15 cellular contexts compared by ENCODE assay signal in the genomic region with DNA sequence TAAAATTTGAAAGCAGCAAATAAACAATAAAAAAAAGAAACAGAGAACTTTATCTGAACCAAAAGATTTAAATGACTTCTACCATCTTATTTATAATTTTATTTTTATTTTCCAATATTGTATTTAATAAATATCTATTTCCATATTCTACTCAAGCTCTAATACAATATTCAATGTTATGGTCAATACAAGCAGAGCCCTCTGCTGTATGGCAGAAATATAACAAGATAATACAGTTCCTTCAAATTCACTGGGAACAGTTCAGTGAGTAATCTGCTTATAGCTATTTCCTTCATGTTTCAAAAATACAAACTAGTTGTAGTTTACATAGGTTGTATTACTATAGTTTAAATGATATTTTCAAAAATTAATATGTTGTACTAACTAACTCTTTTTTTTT.
DNase-seq lines count a peak whose midpoint lies in the region; ATAC-seq and TF ChIP-seq lines count a peak whose summit lies in the region.
"Had no signal": no experiment of that assay in that cellular context is flagged by ENCODE, and none has a peak within 500 bp of the region (broad histone marks: within the 10 kb centered on the region; RNA-seq: fewer than 3 reads in every experiment).

No MANE protein-coding gene starts in this region.

- peaks cover 26% of the 10 kb centered on the region for H3K9me3 Mint-ChIP-seq in activated T-cell treated with anti-CD3 and anti-CD28 coated beads, Interleukin-2, amount 50 U/mL, for 4 hours

- no peak overlapping the region for H3K27ac ChIP-seq in GM23248
- H3K27ac ChIP-seq in foreskin keratinocyte: no peak overlapping the region
- H3K27ac ChIP-seq: A549 had no signal

- H3K36me3 Mint-ChIP-seq in activated T-cell treated with anti-CD3 and anti-CD28 coated beads, Interleukin-2, amount 50 U/mL, for 4 hours (ENCODE audit: insufficient read depth): no peaks in the 10 kb centered on the region

- no peaks in the 10 kb centered on the region for H3K27me3 Mint-ChIP-seq in activated T-cell treated with anti-CD3 and anti-CD28 coated beads, Interleukin-2, amount 50 U/mL, for 4 hours (ENCODE audit: low read depth)
- H3K27me3 Mint-ChIP-seq: activated T-helper 17 cell treated with anti-CD3 and anti-CD28 coated beads, Interleukin-2, amount 50 U/mL, for 72 hours had no signal

- TF ChIP-seq CTCF in foreskin keratinocyte (conservative IDR thresholded peaks at IDR 0.05): peak; percentile 23

- H3K9me3 ChIP-seq in GM23248 (ENCODE audit: low read depth): no peaks in the 10 kb centered on the region

- no peaks in the 10 kb centered on the region for H3K36me3 ChIP-seq in GM23248 (ENCODE audit: low read depth)

- no peaks in the 10 kb centered on the region for H3K9me2 ChIP-seq in GM23248 (ENCODE audit: insufficient read depth)

- no peak overlapping the region for H3K4me3 Mint-ChIP-seq in activated T-cell treated with anti-CD3 and anti-CD28 coated beads, Interleukin-2, amount 50 U/mL, for 4 hours
- H3K4me3 Mint-ChIP-seq: activated T-helper 17 cell treated with anti-CD3 and anti-CD28 coated beads, Interleukin-2, amount 50 U/mL, for 72 hours had no signal

- in situ Hi-C loops in GM23248 (cut with MboI): no loop called here
- in situ Hi-C loops in KBM-7 (cut with MboI; ENCODE audit: low pct_unique_long_range_greater_than_20kb, low sequenced_read_pairs): no loop called here

- H4K20me1 ChIP-seq in GM23248 (ENCODE audit: insufficient read depth): no peaks in the 10 kb centered on the region

- no peaks in the 10 kb centered on the region for H3F3A ChIP-seq in GM23248 (ENCODE audit: insufficient read depth)

- peak; percentile 10 for DNase-seq in DMS153 treated with DMSO at 0.1 percent for 48 hours (lab: John Stamatoyannopoulos, UW; ENCODE audit: unreplicated experiment)
- DNase-seq in DMS153 (lab: John Stamatoyannopoulos, UW): no peak
- peak; percentile 16 for DNase-seq in GM23248
- DNase-seq in RKO (ENCODE audit: low spot score): peak; percentile 68
- no peak for DNase-seq in foreskin keratinocyte
- DNase-seq in NK-92 treated with Interleukin-12 subunit alpha and Interleukin-12 subunit beta, amount 100 ng/mL, for 24 hours (lab: John Stamatoyannopoulos, UW): no peak
- no peak for DNase-seq in activated T-cell treated with anti-CD3 and anti-CD28 coated beads, Interleukin-2, amount 50 U/mL, for 4 hours
- DNase-seq in KBM-7: no peak
- DNase-seq: Calu3, foreskin melanocyte, midbrain, NCI-H774, posterior cingulate gyrus had no signal

- no peak overlapping the region for H3K9ac ChIP-seq in GM23248

- H3K4me3 ChIP-seq in GM23248: no peak overlapping the region
- H3K4me3 ChIP-seq: A549 had no signal

- H3K79me2 ChIP-seq in GM23248 (ENCODE audit: insufficient read depth): no peaks in the 10 kb centered on the region

- no peaks in the 10 kb centered on the region for H3K27me3 ChIP-seq in GM23248 (replicated peaks; ENCODE audit: insufficient read depth)
- H3K27me3 ChIP-seq in foreskin keratinocyte: no peaks in the 10 kb centered on the region

- H3K4me2 ChIP-seq in GM23248 (ENCODE audit: unreplicated experiment): no peak overlapping the region
- H3K4me2 ChIP-seq: A549 had no signal

- H3K4me1 ChIP-seq in GM23248 (ENCODE audit: insufficient read depth): no peaks in the 10 kb centered on the region
- no peaks in the 10 kb centered on the region for H3K4me1 ChIP-seq in foreskin keratinocyte
- H3K4me1 ChIP-seq: A549 had no signal

- H2AFZ ChIP-seq in GM23248: no peak overlapping the region

- H3K4me1 Mint-ChIP-seq in activated T-cell treated with anti-CD3 and anti-CD28 coated beads, Interleukin-2, amount 50 U/mL, for 4 hours (ENCODE audit: low read depth): no peaks in the 10 kb centered on the region
- H3K4me1 Mint-ChIP-seq: activated T-helper 17 cell treated with anti-CD3 and anti-CD28 coated beads, Interleukin-2, amount 50 U/mL, for 72 hours had no signal

- ATAC-seq in foreskin keratinocyte: no peak
- ATAC-seq in activated T-cell treated with anti-CD3 and anti-CD28 coated beads, Interleukin-2, amount 50 U/mL, for 4 hours: no peak
- ATAC-seq: A549; activated T-helper 17 cell treated with anti-CD3 and anti-CD28 coated beads, Interleukin-2, amount 50 U/mL, for 72 hours had no signal

Comparison
In these comparisons a context has a peak if more than half of its experiments do, and no peak if none do; other contexts are left out.
1. DNase-seq: peak in DMS153 treated with DMSO at 0.1 percent for 48 hours (single experiment), GM23248 (single experiment) and RKO (single experiment); none in DMS153 (single experiment), foreskin keratinocyte (0 of 2), NK-92 treated with Interleukin-12 subunit alpha and Interleukin-12 subunit beta, amount 100 ng/mL, for 24 hours (single experiment), activated T-cell treated with anti-CD3 and anti-CD28 coated beads, Interleukin-2, amount 50 U/mL, for 4 hours (single experiment) and KBM-7 (single experiment).